Comparison of ENCODE assay signal across 1 cellular context in the genomic region with DNA sequence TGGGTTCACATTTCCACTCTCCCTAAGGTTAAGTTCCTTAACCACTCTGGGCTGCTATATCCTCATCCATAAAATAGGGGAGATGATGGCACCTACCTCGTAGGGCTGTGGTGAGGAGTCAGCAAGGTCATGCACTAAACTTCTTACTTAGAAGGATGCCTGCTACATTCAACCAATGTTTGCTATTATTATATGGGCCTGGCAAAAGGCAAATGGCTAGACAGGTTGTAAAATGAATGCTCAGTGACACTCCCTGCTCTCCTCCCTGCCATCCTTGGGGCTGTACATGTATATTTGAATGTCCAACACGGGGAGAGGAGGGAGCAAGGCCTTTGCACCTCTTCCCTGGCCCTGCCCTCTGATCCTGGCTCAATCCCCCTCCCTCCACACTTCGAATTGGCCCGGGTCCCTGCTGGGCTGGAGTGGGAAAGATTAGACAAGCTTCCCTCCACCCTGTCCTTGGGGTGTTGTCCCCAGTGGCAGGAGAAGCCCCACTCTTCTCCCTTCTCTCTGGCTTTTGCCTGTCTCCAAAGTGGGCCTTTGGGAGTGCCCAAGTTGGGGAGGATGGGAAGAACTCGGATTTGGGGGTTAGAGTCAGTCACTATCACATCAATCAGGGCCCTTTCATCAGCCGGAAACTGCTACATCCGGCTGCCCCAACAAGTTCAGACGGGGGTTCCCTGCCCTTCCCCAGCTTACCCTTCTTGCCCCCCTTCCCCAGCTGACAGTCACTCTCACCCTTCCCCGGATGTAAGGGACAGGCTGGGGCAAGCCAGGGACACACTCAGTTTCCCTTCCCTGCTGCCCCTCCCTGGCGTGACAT.
TF ChIP-seq lines count a peak whose summit lies in the region.

No MANE protein-coding gene starts in this region.

TF ChIP-seq in K562, 482 proteins besides CTCF, POLR2A, EP300 and RAD21 (continued from another document):
- TF ChIP-seq, protein P1, sequence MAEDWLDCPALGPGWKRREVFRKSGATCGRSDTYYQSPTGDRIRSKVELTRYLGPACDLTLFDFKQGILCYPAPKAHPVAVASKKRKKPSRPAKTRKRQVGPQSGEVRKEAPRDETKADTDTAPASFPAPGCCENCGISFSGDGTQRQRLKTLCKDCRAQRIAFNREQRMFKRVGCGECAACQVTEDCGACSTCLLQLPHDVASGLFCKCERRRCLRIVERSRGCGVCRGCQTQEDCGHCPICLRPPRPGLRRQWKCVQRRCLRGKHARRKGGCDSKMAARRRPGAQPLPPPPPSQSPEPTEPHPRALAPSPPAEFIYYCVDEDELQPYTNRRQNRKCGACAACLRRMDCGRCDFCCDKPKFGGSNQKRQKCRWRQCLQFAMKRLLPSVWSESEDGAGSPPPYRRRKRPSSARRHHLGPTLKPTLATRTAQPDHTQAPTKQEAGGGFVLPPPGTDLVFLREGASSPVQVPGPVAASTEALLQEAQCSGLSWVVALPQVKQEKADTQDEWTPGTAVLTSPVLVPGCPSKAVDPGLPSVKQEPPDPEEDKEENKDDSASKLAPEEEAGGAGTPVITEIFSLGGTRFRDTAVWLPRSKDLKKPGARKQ (CRISPR knock-in tag; IDR thresholded peaks at IDR 0.05): no peak
- TF ChIP-seq NCOA4 (IDR thresholded peaks at IDR 0.05; ENCODE audit: partially characterized antibody): no peak
- peak in 1 of 2 experiments; percentile 69; a peak in 1 of 4 replicates for TF ChIP-seq MAZ (CRISPR knock-in tag; conservative IDR thresholded peaks at IDR 0.05 in 1 of 2, IDR thresholded peaks at IDR 0.05 in 1 of 2)
- TF ChIP-seq HCFC1 (IDR thresholded peaks at IDR 0.05; ENCODE audit: low read depth, low read length): no peak
- TF ChIP-seq, protein P2, sequence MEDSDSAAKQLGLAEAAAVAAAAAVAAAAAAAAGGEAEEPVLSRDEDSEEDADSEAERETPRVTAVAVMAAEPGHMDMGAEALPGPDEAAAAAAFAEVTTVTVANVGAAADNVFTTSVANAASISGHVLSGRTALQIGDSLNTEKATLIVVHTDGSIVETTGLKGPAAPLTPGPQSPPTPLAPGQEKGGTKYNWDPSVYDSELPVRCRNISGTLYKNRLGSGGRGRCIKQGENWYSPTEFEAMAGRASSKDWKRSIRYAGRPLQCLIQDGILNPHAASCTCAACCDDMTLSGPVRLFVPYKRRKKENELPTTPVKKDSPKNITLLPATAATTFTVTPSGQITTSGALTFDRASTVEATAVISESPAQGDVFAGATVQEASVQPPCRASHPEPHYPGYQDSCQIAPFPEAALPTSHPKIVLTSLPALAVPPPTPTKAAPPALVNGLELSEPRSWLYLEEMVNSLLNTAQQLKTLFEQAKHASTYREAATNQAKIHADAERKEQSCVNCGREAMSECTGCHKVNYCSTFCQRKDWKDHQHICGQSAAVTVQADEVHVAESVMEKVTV (CRISPR knock-in tag; IDR thresholded peaks at IDR 0.05): no peak
- no peak for TF ChIP-seq FOS (IDR thresholded peaks at IDR 0.05; ENCODE audit: extremely low read depth, insufficient read length)
- TF ChIP-seq CXXC5 (CRISPR knock-in tag; IDR thresholded peaks at IDR 0.05): peak; percentile 65
- TF ChIP-seq MYC (IDR thresholded peaks at IDR 0.05; ENCODE audit: low read depth, low read length): 0 out of 2 replicates have a peak, but pooled peaks have one; percentile 16
- TF ChIP-seq MYC (CRISPR knock-in tag; IDR thresholded peaks at IDR 0.05; ENCODE audit: borderline replicate concordance, low read depth): no peak
- no peak; the same call in 1 of the 2 replicates for TF ChIP-seq PBX2 (CRISPR knock-in tag; IDR thresholded peaks at IDR 0.05; ENCODE audit: low read depth)
- 0 out of 2 replicates have a peak, but pooled peaks have one; percentile 34 for TF ChIP-seq PBX2 (tag; conservative IDR thresholded peaks at IDR 0.05; ENCODE audit: low read depth)
- TF ChIP-seq ESRRA (IDR thresholded peaks at IDR 0.05; ENCODE audit: borderline replicate concordance, low read depth): no peak
- peak; percentile 64 for TF ChIP-seq MEIS2 (IDR thresholded peaks at IDR 0.05; ENCODE audit: partially characterized antibody)
- 0 out of 2 replicates have a peak, but pooled peaks have one; percentile 16 for TF ChIP-seq ZNF175 (CRISPR knock-in tag; IDR thresholded peaks at IDR 0.05; ENCODE audit: low read depth)
- peak; percentile 69; the same call in 1 of the 2 replicates for TF ChIP-seq ZNF584 (CRISPR knock-in tag; IDR thresholded peaks at IDR 0.05; ENCODE audit: low read depth)
- TF ChIP-seq CAMTA2 (CRISPR knock-in tag; conservative IDR thresholded peaks at IDR 0.05): no peak
- TF ChIP-seq ZBTB17 (CRISPR knock-in tag; IDR thresholded peaks at IDR 0.05): peak; percentile 30; the same call in 1 of the 2 replicates
- TF ChIP-seq HDAC6 (IDR thresholded peaks at IDR 0.05; ENCODE audit: low read depth, low read length): no peak
- no peak for TF ChIP-seq PHB (CRISPR knock-in tag; IDR thresholded peaks at IDR 0.05)
- TF ChIP-seq MAX (CRISPR knock-in tag; IDR thresholded peaks at IDR 0.05): 0 out of 2 replicates have a peak, but pooled peaks have one; percentile 18
- TF ChIP-seq TRIM24 (IDR thresholded peaks at IDR 0.05): peak in 1 of 2 experiments; percentile 20; a peak in 2 of 4 replicates
- no peak for TF ChIP-seq XRCC4 (IDR thresholded peaks at IDR 0.05; ENCODE audit: extremely low read depth, insufficient read depth, insufficient read length)
- TF ChIP-seq ZBTB34 (CRISPR knock-in tag; IDR thresholded peaks at IDR 0.05): no peak
- TF ChIP-seq THAP7 (CRISPR knock-in tag; IDR thresholded peaks at IDR 0.05): no peak
- peak; percentile 64 for TF ChIP-seq ETV5 (CRISPR knock-in tag; IDR thresholded peaks at IDR 0.05; ENCODE audit: low read depth)
- TF ChIP-seq, protein P3, sequence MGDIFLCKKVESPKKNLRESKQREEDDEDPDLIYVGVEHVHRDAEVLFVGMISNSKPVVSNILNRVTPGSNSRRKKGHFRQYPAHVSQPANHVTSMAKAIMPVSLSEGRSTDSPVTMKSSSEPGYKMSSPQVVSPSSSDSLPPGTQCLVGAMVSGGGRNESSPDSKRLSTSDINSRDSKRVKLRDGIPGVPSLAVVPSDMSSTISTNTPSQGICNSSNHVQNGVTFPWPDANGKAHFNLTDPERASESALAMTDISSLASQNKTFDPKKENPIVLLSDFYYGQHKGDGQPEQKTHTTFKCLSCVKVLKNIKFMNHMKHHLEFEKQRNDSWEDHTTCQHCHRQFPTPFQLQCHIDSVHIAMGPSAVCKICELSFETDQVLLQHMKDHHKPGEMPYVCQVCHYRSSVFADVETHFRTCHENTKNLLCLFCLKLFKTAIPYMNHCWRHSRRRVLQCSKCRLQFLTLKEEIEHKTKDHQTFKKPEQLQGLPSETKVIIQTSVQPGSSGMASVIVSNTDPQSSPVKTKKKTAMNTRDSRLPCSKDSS (IDR thresholded peaks at IDR 0.05; ENCODE audit: low read depth, partially characterized antibody): no peak
- peak; percentile 61; the same call in 1 of the 2 replicates for TF ChIP-seq VEZF1 (CRISPR knock-in tag; IDR thresholded peaks at IDR 0.05)
- TF ChIP-seq ZNF232 (CRISPR knock-in tag; IDR thresholded peaks at IDR 0.05): no peak
- TF ChIP-seq ZNF76 (CRISPR knock-in tag; IDR thresholded peaks at IDR 0.05; ENCODE audit: borderline replicate concordance): no peak
- no peak for TF ChIP-seq ZNF146 (CRISPR knock-in tag; IDR thresholded peaks at IDR 0.05; ENCODE audit: unreplicated experiment)
- TF ChIP-seq, protein P4, sequence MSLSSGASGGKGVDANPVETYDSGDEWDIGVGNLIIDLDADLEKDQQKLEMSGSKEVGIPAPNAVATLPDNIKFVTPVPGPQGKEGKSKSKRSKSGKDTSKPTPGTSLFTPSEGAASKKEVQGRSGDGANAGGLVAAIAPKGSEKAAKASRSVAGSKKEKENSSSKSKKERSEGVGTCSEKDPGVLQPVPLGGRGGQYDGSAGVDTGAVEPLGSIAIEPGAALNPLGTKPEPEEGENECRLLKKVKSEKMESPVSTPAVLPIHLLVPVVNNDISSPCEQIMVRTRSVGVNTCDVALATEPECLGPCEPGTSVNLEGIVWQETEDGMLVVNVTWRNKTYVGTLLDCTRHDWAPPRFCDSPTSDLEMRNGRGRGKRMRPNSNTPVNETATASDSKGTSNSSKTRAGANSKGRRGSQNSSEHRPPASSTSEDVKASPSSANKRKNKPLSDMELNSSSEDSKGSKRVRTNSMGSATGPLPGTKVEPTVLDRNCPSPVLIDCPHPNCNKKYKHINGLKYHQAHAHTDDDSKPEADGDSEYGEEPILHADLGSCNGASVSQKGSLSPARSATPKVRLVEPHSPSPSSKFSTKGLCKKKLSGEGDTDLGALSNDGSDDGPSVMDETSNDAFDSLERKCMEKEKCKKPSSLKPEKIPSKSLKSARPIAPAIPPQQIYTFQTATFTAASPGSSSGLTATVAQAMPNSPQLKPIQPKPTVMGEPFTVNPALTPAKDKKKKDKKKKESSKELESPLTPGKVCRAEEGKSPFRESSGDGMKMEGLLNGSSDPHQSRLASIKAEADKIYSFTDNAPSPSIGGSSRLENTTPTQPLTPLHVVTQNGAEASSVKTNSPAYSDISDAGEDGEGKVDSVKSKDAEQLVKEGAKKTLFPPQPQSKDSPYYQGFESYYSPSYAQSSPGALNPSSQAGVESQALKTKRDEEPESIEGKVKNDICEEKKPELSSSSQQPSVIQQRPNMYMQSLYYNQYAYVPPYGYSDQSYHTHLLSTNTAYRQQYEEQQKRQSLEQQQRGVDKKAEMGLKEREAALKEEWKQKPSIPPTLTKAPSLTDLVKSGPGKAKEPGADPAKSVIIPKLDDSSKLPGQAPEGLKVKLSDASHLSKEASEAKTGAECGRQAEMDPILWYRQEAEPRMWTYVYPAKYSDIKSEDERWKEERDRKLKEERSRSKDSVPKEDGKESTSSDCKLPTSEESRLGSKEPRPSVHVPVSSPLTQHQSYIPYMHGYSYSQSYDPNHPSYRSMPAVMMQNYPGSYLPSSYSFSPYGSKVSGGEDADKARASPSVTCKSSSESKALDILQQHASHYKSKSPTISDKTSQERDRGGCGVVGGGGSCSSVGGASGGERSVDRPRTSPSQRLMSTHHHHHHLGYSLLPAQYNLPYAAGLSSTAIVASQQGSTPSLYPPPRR (CRISPR knock-in tag; IDR thresholded peaks at IDR 0.05; ENCODE audit: borderline replicate concordance): no peak
- 0 out of 2 replicates have a peak, but pooled peaks have one; percentile 22 for TF ChIP-seq SMARCA4 (IDR thresholded peaks at IDR 0.05)
